ENCODE assay signal across 11 cellular contexts in the genomic region with DNA sequence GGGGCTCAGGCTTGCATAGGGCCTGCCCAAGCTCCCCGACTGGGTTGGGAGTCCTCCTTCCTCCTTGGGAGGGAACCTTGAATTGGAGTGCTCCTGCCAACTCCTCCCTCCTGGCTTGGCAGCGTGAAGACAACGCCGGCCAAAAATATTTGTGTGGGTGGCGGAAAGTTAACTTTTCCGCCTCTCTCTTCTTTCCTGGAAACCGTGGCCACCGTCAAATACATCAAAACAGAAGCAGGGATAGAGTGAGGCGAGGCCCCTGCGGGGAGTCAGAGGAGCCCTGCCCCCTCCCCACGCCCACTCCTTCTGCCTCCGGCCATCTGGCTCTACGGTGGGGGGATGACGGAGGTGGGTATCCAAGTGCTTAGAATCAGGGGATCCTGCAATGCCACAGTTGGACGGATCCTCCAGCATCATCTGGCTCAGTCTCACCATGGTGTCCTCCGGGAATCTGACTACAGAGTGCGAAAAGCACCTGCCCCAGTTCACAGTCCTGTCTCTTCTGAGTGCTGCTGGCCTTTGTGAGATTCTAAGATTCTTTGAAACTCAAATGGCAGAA. TPM values are rescaled to one million over a fixed set of nuclear protein-coding genes. Genes with fewer than 3 reads are reported as not detected.
DNase-seq lines count a peak whose midpoint lies in the region; TF ChIP-seq lines count a peak whose summit lies in the region.
"Had no signal": no experiment of that assay in that cellular context is flagged by ENCODE, and none has a peak within 500 bp of the region (broad histone marks: within the 10 kb centered on the region; RNA-seq: fewer than 3 reads in every experiment).

No MANE protein-coding gene starts in this region.

- WGBS in transverse colon (ENCODE audit: low coverage in 1 of 2), 2 donors, result 27% methylated on average over 17 of the region's 17 CpGs; no CpG with 5 or more reads in 1 of the 2 donors

- H3K9me3 Mint-ChIP-seq in endothelial cell (ENCODE audit: unreplicated experiment), result no peaks in the 10 kb centered on the region
- H3K9me3 Mint-ChIP-seq: memory B cell had no signal

- intact Hi-C loops in transverse colon (cut with DNase I; ENCODE audit: low total_unique reads), result no loop called here

- H3K27ac ChIP-seq in transverse colon, result peak overlapping the region; percentile 47 to 70 (median 50)
- H3K27ac ChIP-seq: cardiac muscle cell had no signal

- no peak overlapping the region for H3K27ac Mint-ChIP-seq in endothelial cell (ENCODE audit: unreplicated experiment)
- H3K27ac Mint-ChIP-seq: memory B cell had no signal

- DNase-seq in NCI-H2171 treated with DMSO at 0.1 percent for 48 hours (lab: John Stamatoyannopoulos, UW) (peak; percentile 82), dermis microvascular lymphatic vessel endothelial cell (ENCODE audit: low read depth in 2 of 2) (peak; percentile 82 to 84), lung microvascular endothelial cell (ENCODE audit: low read depth in 2 of 2) (peak; percentile 68 to 91), transverse colon (peak; percentile 41), cortex of kidney (lab: John Stamatoyannopoulos, UW) (no peak), endothelial cell (ENCODE audit: low spot score) (no peak), NCI-H1436 (lab: John Stamatoyannopoulos, UW) (no peak)
- DNase-seq in stimulated activated CD4-positive, alpha-beta T cell treated with anti-CD3 and anti-CD28 coated beads, Interleukin-4, amount 100 ng/mL, for 4 hours, result no peak
- DNase-seq: NCI-H526 had no signal

- H3K9me3 ChIP-seq in transverse colon, result no peaks in the 10 kb centered on the region

- H3K4me3 ChIP-seq in transverse colon, result no peak overlapping the region
- H3K4me3 ChIP-seq: cardiac muscle cell had no signal

- peaks cover 5% of the 10 kb centered on the region for H3K27me3 Mint-ChIP-seq in endothelial cell (ENCODE audit: unreplicated experiment)

- no peak for TF ChIP-seq EP300 in transverse colon (IDR thresholded peaks at IDR 0.05; ENCODE audit: low read depth)

- TF ChIP-seq CTCF in transverse colon (IDR thresholded peaks at IDR 0.05), result no peak
- no peak for TF ChIP-seq CTCF in endothelial cell (IDR thresholded peaks at IDR 0.05; ENCODE audit: unreplicated experiment)

- H3K4me1 Mint-ChIP-seq in endothelial cell (ENCODE audit: unreplicated experiment), result peaks cover 16% of the 10 kb centered on the region

- in situ Hi-C loops in transverse colon (cut with MboI; ENCODE audit: low pct_ligation_motif_present in 1 of 4, low pct_unique_long_range_greater_than_20kb in 1 of 4, low sequenced_read_pairs in 3 of 4), result no loop called here

- H3K27me3 ChIP-seq in transverse colon, result no peaks in the 10 kb centered on the region
- H3K27me3 ChIP-seq: cardiac muscle cell had no signal

- no peaks in the 10 kb centered on the region for H3K36me3 ChIP-seq in transverse colon
- H3K36me3 ChIP-seq: cardiac muscle cell had no signal

- H3K36me3 Mint-ChIP-seq in endothelial cell (ENCODE audit: low read depth, unreplicated experiment), result peaks cover 4% of the 10 kb centered on the region
- H3K36me3 Mint-ChIP-seq: memory B cell had no signal

- H3K4me1 ChIP-seq in transverse colon, result peaks cover 25 to 87% (median 57%) of the 10 kb centered on the region in 4 donors

- no peak for TF ChIP-seq POLR2A in transverse colon (IDR thresholded peaks at IDR 0.05)

- H3K4me3 Mint-ChIP-seq in endothelial cell (ENCODE audit: unreplicated experiment), result no peak overlapping the region
- H3K4me3 Mint-ChIP-seq: memory B cell had no signal

RNA-seq across cellular contexts. Expression of a gene that starts 25.2 kb away (rescaled TPM):
- total RNA-seq in dermis microvascular lymphatic vessel endothelial cell (5.6 and 12.3 TPM in 2 replicates), lung microvascular endothelial cell (7.4 and 10.7 TPM in 2 replicates), transverse colon (10 to 100 TPM; 15.5 to 89.4 (median 41.8) TPM), endothelial cell (ENCODE audit: unreplicated experiment) (94.3 TPM)

RNA-seq across cellular contexts. Expression of a gene that starts 45.8 kb away (rescaled TPM):
- total RNA-seq in dermis microvascular lymphatic vessel endothelial cell, result 0.13 and 0.25 TPM in 2 replicates
- 0.22 and 0.40 TPM in 2 replicates for total RNA-seq in lung microvascular endothelial cell
- not detected for total RNA-seq in transverse colon
- total RNA-seq in endothelial cell (ENCODE audit: unreplicated experiment), result 12.0 TPM

Comparison
In these comparisons a context has a peak if more than half of its experiments do, and no peak if none do; other contexts are left out.
1. DNase-seq: peak in NCI-H2171 treated with DMSO at 0.1 percent for 48 hours (single experiment), dermis microvascular lymphatic vessel endothelial cell (2 of 2), lung microvascular endothelial cell (2 of 2) and transverse colon (single experiment); none in cortex of kidney (single experiment), endothelial cell (single experiment), NCI-H1436 (single experiment) and stimulated activated CD4-positive, alpha-beta T cell treated with anti-CD3 and anti-CD28 coated beads, Interleukin-4, amount 100 ng/mL, for 4 hours (0 of 2).